ENCODE assay signal across 19 cellular contexts in the genomic region with DNA sequence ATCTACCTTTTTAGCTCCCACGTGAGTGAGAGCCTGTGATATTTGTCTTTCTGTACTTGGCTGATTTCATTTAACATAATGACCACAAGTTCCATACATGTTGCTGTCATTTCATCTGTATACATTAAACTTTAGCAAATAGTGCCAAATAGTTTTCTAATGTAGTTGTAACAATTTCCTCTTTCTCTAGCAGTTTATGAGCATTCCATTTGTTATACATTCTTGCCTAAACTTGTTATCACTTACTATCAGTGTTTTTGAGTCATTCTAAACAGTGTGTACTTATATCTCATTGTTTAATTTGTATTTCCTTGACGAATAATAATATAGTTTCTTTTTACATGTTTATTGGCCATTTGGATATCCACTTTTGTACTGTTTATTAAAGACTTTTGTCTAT.
DNase-seq lines count a peak whose midpoint lies in the region; FAIRE-seq and TF ChIP-seq lines count a peak whose summit lies in the region.
"Had no signal": no experiment of that assay in that cellular context is flagged by ENCODE, and none has a peak within 500 bp of the region (broad histone marks: within the 10 kb centered on the region; RNA-seq: fewer than 3 reads in every experiment).

No MANE protein-coding gene starts in this region.

- FAIRE-seq in H54 (lab: Jason Lieb, UNC) = peak; percentile 48
- no peak for FAIRE-seq in bronchial epithelial cell (lab: Jason Lieb, UNC)
- peak; percentile 23 for FAIRE-seq in keratinocyte (lab: Jason Lieb, UNC)
- FAIRE-seq: D721Med, G401.6, GM12891, GM19239, HTR-8/SVneo had no signal

- dilution Hi-C loops in keratinocyte (cut with MboI; ENCODE audit: extremely low pct_ligation_motif_present, low sequenced_read_pairs) = no loop called here

- H3K9me3 ChIP-seq in keratinocyte (ENCODE audit: control insufficient read depth, low read depth, low read length) = no peaks in the 10 kb centered on the region
- H3K9me3 ChIP-seq: BE2C, Caco-2 had no signal

- peak overlapping the region; percentile 61 for H3K4me2 ChIP-seq in keratinocyte (ENCODE audit: control insufficient read depth, extremely low read depth, insufficient read depth, low read depth, low read length)

- H3K27me3 ChIP-seq in bronchial epithelial cell (ENCODE audit: control insufficient read depth, insufficient read depth, low read length) = no peaks in the 10 kb centered on the region
- H3K27me3 ChIP-seq in keratinocyte (ENCODE audit: control insufficient read depth, extremely low read depth, insufficient read depth, low read length) = no peaks in the 10 kb centered on the region

- no peaks in the 10 kb centered on the region for H3K9me1 ChIP-seq in keratinocyte (ENCODE audit: control insufficient read depth, extremely low read depth, insufficient read depth, low read length)

- H3K9ac ChIP-seq in keratinocyte (ENCODE audit: control insufficient read depth, extremely low read depth, insufficient read depth, low read length) = no peak overlapping the region

- no peak for DNase-seq in H54 (ENCODE audit: insufficient read length, low spot score)
- peak; percentile 83 for DNase-seq in bronchial epithelial cell (ENCODE audit: low read depth)
- no peak for DNase-seq in keratinocyte (ENCODE audit: low read depth, low spot score)
- DNase-seq in NCI-H446 treated with DMSO at 0.1 percent for 48 hours (lab: John Stamatoyannopoulos, UW) = no peak
- DNase-seq in foreskin melanocyte = no peak
- no peak for DNase-seq in amniotic stem cell (lab: John Stamatoyannopoulos, UW)
- DNase-seq: ACHN; BE2C; C1 segment of cervical spinal cord; Caco-2; CD4-positive, CD25-positive, alpha-beta regulatory T cell; CD8-positive, alpha-beta memory T cell; HCEC 1CT; IMR-90 had no signal

- no peak for TF ChIP-seq CTCF in bronchial epithelial cell (IDR thresholded peaks at IDR 0.05; ENCODE audit: insufficient read depth, low read length, severe bottlenecking)
- TF ChIP-seq CTCF in keratinocyte (optimal IDR thresholded peaks at IDR 0.05 in 1 of 3, IDR thresholded peaks at IDR 0.05 in 1 of 3, conservative IDR thresholded peaks at IDR 0.05 in 1 of 3; ENCODE audit: extremely low read depth in 1 of 3, insufficient read depth in 2 of 3, low read length in 3 of 3) = no peak

- H3K4me3 ChIP-seq in bronchial epithelial cell (ENCODE audit: low read depth, low read length) (no peak overlapping the region), keratinocyte (ENCODE audit: control insufficient read depth in 2 of 3, extremely low read depth in 1 of 3, insufficient read depth in 2 of 3, low read depth in 1 of 3, low read length in 3 of 3) (no peak overlapping the region)

- no peak overlapping the region for H3K27ac ChIP-seq in keratinocyte (ENCODE audit: control insufficient read depth, insufficient read depth, low read length)

- H3K79me2 ChIP-seq in keratinocyte (ENCODE audit: control insufficient read depth, insufficient read depth, low read length) = no peaks in the 10 kb centered on the region

- H2AFZ ChIP-seq in keratinocyte (ENCODE audit: control insufficient read depth, low read length) = no peak overlapping the region

- peaks cover 10% of the 10 kb centered on the region for H3K4me1 ChIP-seq in keratinocyte (ENCODE audit: control insufficient read depth, extremely low read depth, insufficient read depth, low read length)
- H3K4me1 ChIP-seq: BE2C, Caco-2 had no signal

- no peaks in the 10 kb centered on the region for H3K36me3 ChIP-seq in bronchial epithelial cell (ENCODE audit: control insufficient read depth, insufficient read depth, low read length)
- no peaks in the 10 kb centered on the region for H3K36me3 ChIP-seq in keratinocyte (ENCODE audit: control insufficient read depth in 2 of 2, extremely low read depth in 1 of 2, insufficient read depth in 2 of 2, low read length in 2 of 2)
- H3K36me3 ChIP-seq: BE2C had no signal

- TF ChIP-seq POLR2A in H54 (IDR thresholded peaks at IDR 0.05; ENCODE audit: low read depth, low read length) = no peak

- no peaks in the 10 kb centered on the region for H4K20me1 ChIP-seq in keratinocyte (ENCODE audit: control insufficient read depth, extremely low read depth, insufficient read depth, low read length)
